ENCODE assay signal across 7 cellular contexts in the genomic region with DNA sequence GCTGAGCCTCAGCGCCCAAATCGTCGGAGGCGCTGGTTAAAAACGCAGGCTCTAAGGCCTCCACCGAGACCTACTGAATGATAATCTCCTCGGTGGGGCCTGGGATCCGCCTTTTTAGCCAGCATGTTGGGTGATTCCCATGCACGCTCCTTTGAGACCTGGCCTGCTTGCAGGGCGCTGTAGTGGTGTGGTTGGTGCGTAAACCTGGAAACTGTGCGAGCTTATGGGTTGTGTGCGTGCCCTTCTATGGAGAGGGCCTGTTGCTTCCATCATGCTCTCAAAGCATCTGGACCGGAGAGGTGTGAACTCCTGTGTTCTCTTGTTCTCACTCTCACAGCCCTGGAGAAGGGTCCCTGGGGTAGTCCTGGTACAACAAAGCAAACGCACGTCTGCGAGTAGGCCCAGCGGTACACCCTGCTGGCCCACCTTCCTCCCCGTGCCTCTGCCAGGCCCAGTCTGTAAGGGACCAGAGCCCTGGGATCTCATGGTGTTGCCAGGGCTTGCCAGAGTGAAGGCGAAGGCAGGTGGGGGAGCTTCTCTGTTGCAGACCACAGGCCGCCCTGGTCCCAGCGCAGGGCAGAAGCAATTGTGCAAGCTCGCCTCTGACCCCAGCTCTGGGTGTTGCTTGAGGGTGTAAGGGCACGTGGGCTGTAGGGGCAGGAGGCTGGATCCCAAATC. TPM values are rescaled to one million over a fixed set of nuclear protein-coding genes. Genes with fewer than 3 reads are reported as not detected.
DNase-seq lines count a peak whose midpoint lies in the region; ATAC-seq and TF ChIP-seq lines count a peak whose summit lies in the region.

No MANE protein-coding gene starts in this region.

- peak overlapping the region; percentile 57 for H3K9ac ChIP-seq in iPS-15b (ENCODE audit: low read depth, low read length)

- TF ChIP-seq POLR2A in spleen (IDR thresholded peaks at IDR 0.05): no peak

- ATAC-seq in HG03432 (IDR thresholded peaks at IDR 0.05; ENCODE audit: unreplicated experiment): no peak
- ATAC-seq in HG03175 (IDR thresholded peaks at IDR 0.05; ENCODE audit: unreplicated experiment): no peak

- TF ChIP-seq CTCF in HFFc6 (IDR thresholded peaks at IDR 0.05) (no peak), spleen (IDR thresholded peaks at IDR 0.05 in 8 of 11, conservative IDR thresholded peaks at IDR 0.05 in 3 of 11) (no peak)

- no peaks in the 10 kb centered on the region for H3K4me1 Mint-ChIP-seq in HFFc6 (ENCODE audit: low read depth)
- H3K4me1 Mint-ChIP-seq in activated CD4-positive, alpha-beta memory T cell treated with anti-CD3 and anti-CD28 coated beads for 36 hours (ENCODE audit: low read depth): peaks cover 9% of the 10 kb centered on the region

- peaks cover 20% of the 10 kb centered on the region for H3K27me3 ChIP-seq in iPS-15b (ENCODE audit: control insufficient read depth, insufficient read depth, low read length)
- peaks cover 0 to 23% (median 0%) of the 10 kb centered on the region in 7 donors for H3K27me3 ChIP-seq in spleen (replicated peaks in 1 of 7)

- H3K4me3 Mint-ChIP-seq in HFFc6: peak overlapping the region; percentile 73
- peak overlapping the region; percentile 66 for H3K4me3 Mint-ChIP-seq in activated CD4-positive, alpha-beta memory T cell treated with anti-CD3 and anti-CD28 coated beads for 36 hours

- POLR2A ChIA-PET in activated CD4-positive, alpha-beta memory T cell treated with anti-CD3 and anti-CD28 coated beads for 36 hours (lab: Charles Lee): interaction anchor here (1.5 kb wide), 1 partner anchor 54 kb away, joined by 4 read pairs; no protein-coding TSS in a partner anchor

- H3K27ac Mint-ChIP-seq in HFFc6: no peak overlapping the region
- no peak overlapping the region for H3K27ac Mint-ChIP-seq in activated CD4-positive, alpha-beta memory T cell treated with anti-CD3 and anti-CD28 coated beads for 36 hours

- peaks cover 35% of the 10 kb centered on the region for H3K27me3 Mint-ChIP-seq in HFFc6 (ENCODE audit: insufficient read depth)
- H3K27me3 Mint-ChIP-seq in activated CD4-positive, alpha-beta memory T cell treated with anti-CD3 and anti-CD28 coated beads for 36 hours: peaks cover 5% of the 10 kb centered on the region

- peaks cover 13% of the 10 kb centered on the region for H3K4me1 ChIP-seq in iPS-15b (ENCODE audit: control insufficient read depth, insufficient read depth, low read length)
- peaks cover 13 to 50% (median 37%) of the 10 kb centered on the region in 6 donors for H3K4me1 ChIP-seq in spleen

- peak overlapping the region in 6 of 8 donors; percentile 47 to 73 (median 64) for H3K27ac ChIP-seq in spleen

- H3K9me3 ChIP-seq in iPS-15b (ENCODE audit: control insufficient read depth, insufficient read depth, low read length): no peaks in the 10 kb centered on the region
- H3K9me3 ChIP-seq in spleen: no peaks in the 10 kb centered on the region

- H3K36me3 Mint-ChIP-seq in HFFc6 (ENCODE audit: low read depth): no peaks in the 10 kb centered on the region
- no peaks in the 10 kb centered on the region for H3K36me3 Mint-ChIP-seq in activated CD4-positive, alpha-beta memory T cell treated with anti-CD3 and anti-CD28 coated beads for 36 hours

- H3K36me3 ChIP-seq in iPS-15b (ENCODE audit: control insufficient read depth, insufficient read depth, low read length): no peaks in the 10 kb centered on the region
- no peaks in the 10 kb centered on the region for H3K36me3 ChIP-seq in spleen

- DNase-seq in HFFc6 (no peak), spleen (no peak), DMS153 (lab: John Stamatoyannopoulos, UW) (no peak)
- no peak for DNase-seq in activated CD4-positive, alpha-beta memory T cell treated with anti-CD3 and anti-CD28 coated beads for 36 hours

- H3K4me3 ChIP-seq in iPS-15b (ENCODE audit: low read depth, low read length): peak overlapping the region; percentile 37
- peak overlapping the region; percentile 31 to 90 (median 72) for H3K4me3 ChIP-seq in spleen

- H3K9me3 Mint-ChIP-seq in HFFc6: no peaks in the 10 kb centered on the region
- H3K9me3 Mint-ChIP-seq in activated CD4-positive, alpha-beta memory T cell treated with anti-CD3 and anti-CD28 coated beads for 36 hours: no peaks in the 10 kb centered on the region

- 75 to 86% (median 82%) methylated on average over 16 to 24 of the region's 24 CpGs for WGBS in spleen, 5 donors

- intact Hi-C loops in activated CD4-positive, alpha-beta memory T cell treated with anti-CD3 and anti-CD28 coated beads for 36 hours (cut with micrococcal nuclease): no loop called here
- intact Hi-C loops in spleen (cut with DNase I; ENCODE audit: low total_unique reads): no loop called here

- CTCF ChIA-PET in activated CD4-positive, alpha-beta memory T cell treated with anti-CD3 and anti-CD28 coated beads for 36 hours (lab: Charles Lee): interaction anchor here (1.4 kb wide), 1 partner anchor 29 kb away, joined by 5 read pairs; no protein-coding TSS in a partner anchor

RNA-seq across cellular contexts. Expression of gene LRRC75A, which starts 0.8 kb away (rescaled TPM):
- total RNA-seq in HFFc6 (2021; fragmentation: NEBNext Ultra II Directional; extraction: Animal tissue kit (Norgen Biotek cat#: 25700)): under 1 TPM; 0.14 to 0.57 (median 0.27) TPM
- total RNA-seq in activated CD4-positive, alpha-beta memory T cell treated with anti-CD3 and anti-CD28 coated beads for 36 hours: 1 to 10 TPM; 1.2 to 1.4 TPM
- total RNA-seq in spleen: 10 to 100 TPM; 12.1 to 26.4 (median 22.3) TPM
- 10 to 100 TPM in 1 of 3 donors, 1 to 10 TPM in 2; 4.2 to 10.5 (median 4.8) TPM for polyA plus RNA-seq in spleen

Comparison
In these comparisons a context has a peak if more than half of its experiments do, and no peak if none do; other contexts are left out.
1. RNA of gene LRRC75A, which starts 0.8 kb away (total RNA-seq): 12.1 to 26.4 TPM in spleen; 1.2 to 1.4 TPM in activated CD4-positive, alpha-beta memory T cell treated with anti-CD3 and anti-CD28 coated beads for 36 hours and 0.14 to 0.57 TPM in HFFc6; every median in the first group is over 4 times any median in the second.